Comparison of ENCODE assay signal across 14 cellular contexts in genomic region chr15:40290540-40291087, GRCh38. TPM values are rescaled to one million over a fixed set of nuclear protein-coding genes. Genes with fewer than 3 reads are reported as not detected.
DNase-seq lines count a peak whose midpoint lies in the region; ATAC-seq and TF ChIP-seq lines count a peak whose summit lies in the region.
"Had no signal": no experiment of that assay in that cellular context is flagged by ENCODE, and none has a peak within 500 bp of the region (broad histone marks: within the 10 kb centered on the region; RNA-seq: fewer than 3 reads in every experiment).

No MANE protein-coding gene starts in this region.

- H3K27me3 ChIP-seq in HCT116 (ENCODE audit: insufficient read depth, low read length) (no peaks in the 10 kb centered on the region), brain microvascular endothelial cell (replicated peaks) (peaks cover 8% of the 10 kb centered on the region), iPS-15b (ENCODE audit: control insufficient read depth, insufficient read depth, low read length) (peaks cover 64% of the 10 kb centered on the region), sigmoid colon (peaks cover 0 to 2% (median 0%) of the 10 kb centered on the region in 3 donors)
- H3K27me3 ChIP-seq: thyroid gland had no signal

- ATAC-seq in HCT116 (no peak), GM19035 (IDR thresholded peaks at IDR 0.05; ENCODE audit: unreplicated experiment) (no peak), GM21367 (IDR thresholded peaks at IDR 0.05; ENCODE audit: unreplicated experiment) (no peak)

- BruUV-seq in HCT116 (replicated peaks; lab: Mats Ljungman, UMichigan), result no TSS peak

- H3K9ac ChIP-seq in HCT116 (ENCODE audit: low read length) (peak overlapping the region; percentile 61), iPS-15b (ENCODE audit: low read depth, low read length) (no peak overlapping the region)

- in situ Hi-C loops in brain microvascular endothelial cell (cut with HindIII; ENCODE audit: low pct_ligation_motif_present, low sequenced_read_pairs), result no loop called here

- no peaks in the 10 kb centered on the region for H4K20me1 ChIP-seq in HCT116 (ENCODE audit: insufficient read depth)

- no peaks in the 10 kb centered on the region for H3K79me2 ChIP-seq in HCT116 (ENCODE audit: insufficient read depth, low read length)

- H3K4me3 ChIP-seq in HCT116 (replicated peaks in 1 of 2; ENCODE audit: low read depth in 1 of 2, low read length in 2 of 2) (peak overlapping the region in 1 of 2 experiments; percentile 49; a peak in 3 of 4 replicates), brain microvascular endothelial cell (ENCODE audit: low read depth, low read length) (peak overlapping the region; percentile 42), iPS-15b (ENCODE audit: low read depth, low read length) (peak overlapping the region; percentile 49), sigmoid colon (peak overlapping the region in 3 of 4 donors; percentile 37 to 46 (median 40))

- H3K4me1 ChIP-seq in HCT116 (ENCODE audit: control insufficient read depth in 1 of 2, insufficient read depth in 2 of 2, low read length in 2 of 2) (peaks cover 50 to 56% of the 10 kb centered on the region in 2 experiments), iPS-15b (ENCODE audit: control insufficient read depth, insufficient read depth, low read length) (peaks cover 11% of the 10 kb centered on the region), sigmoid colon (peaks cover 0 to 27% (median 20%) of the 10 kb centered on the region in 4 donors)

- TF ChIP-seq EP300 in sigmoid colon (IDR thresholded peaks at IDR 0.05), result no peak

- no peaks in the 10 kb centered on the region for H3K9me2 ChIP-seq in HCT116 (ENCODE audit: insufficient read depth)

- TF ChIP-seq RAD21 in HCT116 (IDR thresholded peaks at IDR 0.05; ENCODE audit: low read depth), result no peak

- TF ChIP-seq POLR2A in HCT116 (IDR thresholded peaks at IDR 0.05; ENCODE audit: borderline replicate concordance, extremely low read depth, insufficient read depth, insufficient read length), result no peak
- TF ChIP-seq POLR2A in sigmoid colon (IDR thresholded peaks at IDR 0.05), result no peak

- POLR2A ChIA-PET in HCT116 (lab: Charles Lee), result interaction anchor here (1.3 kb wide), 1 partner anchor 18 kb away, joined by 6 read pairs; the partner anchor contains the start of gene PLCB2

- no peaks in the 10 kb centered on the region for H3K9me3 ChIP-seq in HCT116 (ENCODE audit: control insufficient read depth in 1 of 2, insufficient read depth in 1 of 2, low read depth in 1 of 2, low read length in 2 of 2)
- H3K9me3 ChIP-seq in iPS-15b (ENCODE audit: control insufficient read depth, insufficient read depth, low read length), result no peaks in the 10 kb centered on the region
- no peaks in the 10 kb centered on the region for H3K9me3 ChIP-seq in sigmoid colon
- H3K9me3 ChIP-seq: thyroid gland had no signal

- RAD21 ChIA-PET in HCT116 (lab: Charles Lee; ENCODE audit: low non-redundant PET in 1 of 2, low total read pairs in 2 of 2, uncharacterized antibody in 2 of 2, unreplicated experiment in 2 of 2), result interaction anchor here in 1 of 2 experiments (0.6 to 1.4 kb wide), 2 partner anchors 17 to 19 kb away, joined by 3 read pairs; partner anchors contain the start of gene PLCB2

- peak overlapping the region; percentile 84 for H3K4me2 ChIP-seq in HCT116 (ENCODE audit: low read length)

- WGBS in sigmoid colon, 2 donors, result 42 to 68% methylated on average over 25 of the region's 25 CpGs

- CTCF ChIA-PET in HCT116 (lab: Charles Lee), result interaction anchor here (0.7 to 3.3 kb wide), 10 partner anchors 8 to 616 kb away, joined by 3 to 31 read pairs (median 4); partner anchors contain the start of gene ANKRD63

- TF ChIP-seq CTCF in HCT116 (IDR thresholded peaks at IDR 0.05 in 2 of 3, conservative IDR thresholded peaks at IDR 0.05 in 1 of 3; ENCODE audit: borderline replicate concordance in 1 of 3, insufficient read depth in 1 of 3, low read depth in 2 of 3, low read length in 2 of 3) (no peak), brain microvascular endothelial cell (IDR thresholded peaks at IDR 0.05; ENCODE audit: low read depth, low read length, missing control alignments) (no peak), sigmoid colon (IDR thresholded peaks at IDR 0.05) (no peak)

- DNase-seq in HCT116 (ENCODE audit: low read depth, low spot score) (no peak), brain microvascular endothelial cell (no peak), sigmoid colon (no peak), NCI-H524 treated with DMSO at 0.1 percent for 48 hours (lab: John Stamatoyannopoulos, UW) (no peak), NCI-H2171 treated with DMSO at 0.1 percent for 48 hours (lab: John Stamatoyannopoulos, UW) (no peak)
- DNase-seq: activated CD4-positive, alpha-beta T cell treated with anti-CD3 and anti-CD28 coated beads, Interleukin-2, amount 50 U/mL, for 1 hour; activated gamma-delta T cell treated with Interleukin-2 at 50 U/mL for 16 hours; CD8-positive, alpha-beta memory T cell had no signal

- H3K27ac ChIP-seq in HCT116 (ENCODE audit: low read depth, low read length) (peak overlapping the region; percentile 45; the same call in 1 of the 2 replicates), brain microvascular endothelial cell (no peak overlapping the region), sigmoid colon (peak overlapping the region in 2 of 4 donors; percentile 19 to 24)
- H3K27ac ChIP-seq: thyroid gland had no signal

- H3K36me3 ChIP-seq in HCT116 (ENCODE audit: control insufficient read depth in 1 of 2, insufficient read depth in 2 of 2, low read length in 2 of 2) (no peaks in the 10 kb centered on the region), brain microvascular endothelial cell (replicated peaks) (no peaks in the 10 kb centered on the region), iPS-15b (ENCODE audit: control insufficient read depth, insufficient read depth, low read length) (no peaks in the 10 kb centered on the region), sigmoid colon (no peaks in the 10 kb centered on the region)
- H3K36me3 ChIP-seq: thyroid gland had no signal

- intact Hi-C loops in HCT116 (cut with micrococcal nuclease), result no loop called here
- intact Hi-C loops in sigmoid colon (cut with DNase I), result no loop called here

- no peak overlapping the region for H2AFZ ChIP-seq in HCT116 (ENCODE audit: low read depth, low read length, poor library complexity, severe bottlenecking)

TF ChIP-seq in HCT116, 20 proteins besides CTCF, POLR2A, EP300 and RAD21 (continues in another document):
- no peak for TF ChIP-seq SIN3A (IDR thresholded peaks at IDR 0.05; ENCODE audit: low read depth)
- TF ChIP-seq EZH2phosphoT487 (IDR thresholded peaks at IDR 0.05; ENCODE audit: borderline replicate concordance), result no peak
- no peak for TF ChIP-seq TCF7L2 (IDR thresholded peaks at IDR 0.05; ENCODE audit: borderline replicate concordance, extremely low read depth, insufficient read depth, insufficient read length)
- no peak for TF ChIP-seq CBX3 (IDR thresholded peaks at IDR 0.05; ENCODE audit: low read depth)
- TF ChIP-seq MAX (IDR thresholded peaks at IDR 0.05), result no peak
- no peak for TF ChIP-seq CEBPB (IDR thresholded peaks at IDR 0.05; ENCODE audit: low read depth)
- TF ChIP-seq SP1 (IDR thresholded peaks at IDR 0.05; ENCODE audit: low read depth), result no peak
- TF ChIP-seq ZNF274 (IDR thresholded peaks at IDR 0.05; ENCODE audit: low read depth, low read length), result no peak
- no peak for TF ChIP-seq ZBTB33 (IDR thresholded peaks at IDR 0.05; ENCODE audit: extremely low read depth, insufficient replicate concordance, low read length)
- no peak for TF ChIP-seq ATF3 (IDR thresholded peaks at IDR 0.05)
- no peak for TF ChIP-seq JUND (IDR thresholded peaks at IDR 0.05)

RNA-seq across cellular contexts. Expression of gene ANKRD63, which starts 7.8 kb away (rescaled TPM):
- total RNA-seq in HCT116 (2021; ENCODE audit: unreplicated experiment), result 0.89 TPM
- polyA plus RNA-seq in HCT116 (2012), result 0.18 and 0.25 TPM in 2 replicates
- 1 to 10 TPM in 1 of 4 donors, not detected in 3; 1.6 TPM for total RNA-seq in sigmoid colon
- not detected for polyA plus RNA-seq in sigmoid colon
- total RNA-seq: CD8-positive, alpha-beta memory T cell; dermis blood vessel endothelial cell; NCI-H460 had no signal
- polyA plus RNA-seq: CD8-positive, alpha-beta memory T cell had no signal

RNA-seq across cellular contexts. Expression of gene PLCB2, which starts 17.1 kb away (rescaled TPM):
- total RNA-seq in HCT116 (2021; ENCODE audit: unreplicated experiment) (2.8 TPM), sigmoid colon (10 to 100 TPM in 2 of 4 donors, 1 to 10 TPM in 2; 5.4 to 12.5 (median 9.4) TPM)
- 1.7 TPM in 2 replicates for polyA plus RNA-seq in HCT116 (2012)
- 10 to 100 TPM in 1 of 3 donors, 1 to 10 TPM in 2; 2.4 to 27.5 (median 2.8) TPM for polyA plus RNA-seq in sigmoid colon

RNA-seq across cellular contexts. Expression of gene INAFM2, which starts 32.9 kb away (rescaled TPM):
- 8.8 TPM for total RNA-seq in HCT116 (2021; ENCODE audit: unreplicated experiment)
- polyA plus RNA-seq in HCT116 (2012), result 2.8 and 3.5 TPM in 2 replicates
- total RNA-seq in sigmoid colon, result 10 to 100 TPM; 41.0 to 63.1 (median 51.8) TPM
- 10 to 100 TPM in 1 of 3 donors, 1 to 10 TPM in 2; 6.6 to 13.4 (median 9.0) TPM for polyA plus RNA-seq in sigmoid colon

RNA-seq across cellular contexts. Expression of gene CCDC9B, which starts 50.1 kb away (rescaled TPM):
- total RNA-seq in HCT116 (2021; ENCODE audit: unreplicated experiment) (15.6 TPM), sigmoid colon (10 to 100 TPM; 43.9 to 97.2 (median 65.3) TPM)
- 7.5 and 9.6 TPM in 2 replicates for polyA plus RNA-seq in HCT116 (2012)
- polyA plus RNA-seq in sigmoid colon, result 10 to 100 TPM in 1 of 3 donors, 1 to 10 TPM in 2; 5.1 to 33.4 (median 7.8) TPM

RNA-seq across cellular contexts. Expression of gene PAK6, which starts 51.8 kb away (rescaled TPM):
- total RNA-seq in HCT116 (2021; ENCODE audit: unreplicated experiment) (19.9 TPM), sigmoid colon (1 to 10 TPM in 3 of 4 donors, under 1 TPM in 1; 0.33 to 3.0 (median 1.2) TPM)
- polyA plus RNA-seq in HCT116 (2012), result 17.3 and 17.9 TPM in 2 replicates
- 1 to 10 TPM; 1.2 to 2.8 (median 1.6) TPM for polyA plus RNA-seq in sigmoid colon
- total RNA-seq: dermis blood vessel endothelial cell, NCI-H460 had no signal
